26 cellular contexts compared by ENCODE assay signal in genomic region chr4:52093466-52093865, GRCh38. TPM values are rescaled to one million over a fixed set of nuclear protein-coding genes. Genes with fewer than 3 reads are reported as not detected.
"Had no signal": no experiment of that assay in that cellular context is flagged by ENCODE, and none has a peak within 500 bp of the region (broad histone marks: within the 10 kb centered on the region; RNA-seq: fewer than 3 reads in every experiment).

No MANE protein-coding gene starts in this region.

- H3K9me3 ChIP-seq: colonic mucosa, esophagus muscularis mucosa, gastrocnemius medialis, heart right ventricle, left lung, lower lobe of right lung, mucosa of descending colon had no signal

- ATAC-seq: effector memory CD8-positive, alpha-beta T cell; foreskin keratinocyte; gastrocnemius medialis; heart right ventricle; left cardiac atrium; left lung; left ventricle myocardium superior; lower lobe of right lung; mucosa of descending colon; naive thymus-derived CD8-positive, alpha-beta T cell had no signal

- H3K27me3 ChIP-seq: colonic mucosa, esophagus muscularis mucosa, foreskin keratinocyte, gastrocnemius medialis had no signal

- H3K9me3 Mint-ChIP-seq: dendritic cell treated with granulocyte-macrophage colony-stimulating factor and Interleukin-4, amounts not matched to agents 40 ng/mL and 50 ng/mL, for 4 days; endodermal cell; naive thymus-derived CD8-positive, alpha-beta T cell had no signal

- H3K4me3 ChIP-seq: colonic mucosa, esophagus muscularis mucosa, gastrocnemius medialis, heart right ventricle, left lung, lower lobe of right lung, mucosa of descending colon had no signal

- H3K4me3 Mint-ChIP-seq: dendritic cell treated with granulocyte-macrophage colony-stimulating factor and Interleukin-4, amounts not matched to agents 40 ng/mL and 50 ng/mL, for 4 days; effector memory CD8-positive, alpha-beta T cell; endodermal cell; mesothelial cell of epicardium; naive B cell; naive thymus-derived CD8-positive, alpha-beta T cell had no signal

- H3K27ac ChIP-seq: colonic mucosa, esophagus muscularis mucosa, foreskin keratinocyte, gastrocnemius medialis, heart right ventricle, left lung, lower lobe of right lung had no signal

- H3K4me1 Mint-ChIP-seq: endodermal cell; naive B cell; naive thymus-derived CD8-positive, alpha-beta T cell had no signal

- H3K27ac Mint-ChIP-seq: dendritic cell treated with granulocyte-macrophage colony-stimulating factor and Interleukin-4, amounts not matched to agents 40 ng/mL and 50 ng/mL, for 4 days; effector memory CD8-positive, alpha-beta T cell; endodermal cell; mesothelial cell of epicardium; naive B cell; naive thymus-derived CD8-positive, alpha-beta T cell had no signal

- H3K36me3 ChIP-seq: colonic mucosa, esophagus muscularis mucosa, gastrocnemius medialis, heart right ventricle, left lung, lower lobe of right lung had no signal

- H3K4me1 ChIP-seq: colonic mucosa, esophagus muscularis mucosa, foreskin keratinocyte, gastrocnemius medialis, heart right ventricle, left lung, lower lobe of right lung had no signal

- FAIRE-seq: endometrium, islet of Langerhans, keratinocyte had no signal

- H3K36me3 Mint-ChIP-seq: naive B cell; naive thymus-derived CD8-positive, alpha-beta T cell had no signal

- DNase-seq: colonic mucosa; cortex of kidney; effector CD8-positive, alpha-beta T cell; effector memory CD8-positive, alpha-beta T cell; endodermal cell; foreskin keratinocyte; gastrocnemius medialis; glutamatergic neuron; head of caudate nucleus; heart right ventricle; hippocampal formation; left cardiac atrium; left lung; left ventricle myocardium superior; lower lobe of right lung; mesenchymal stem cell; mucosa of descending colon; naive B cell; naive thymus-derived CD8-positive, alpha-beta T cell had no signal

RNA-seq across cellular contexts. Expression of gene SPATA18, which starts 42.4 kb away (rescaled TPM):
- total RNA-seq: myocyte had no signal
- polyA plus RNA-seq: naive thymus-derived CD8-positive, alpha-beta T cell had no signal
